ENCODE assay signal across 1 cellular context in the genomic region with DNA sequence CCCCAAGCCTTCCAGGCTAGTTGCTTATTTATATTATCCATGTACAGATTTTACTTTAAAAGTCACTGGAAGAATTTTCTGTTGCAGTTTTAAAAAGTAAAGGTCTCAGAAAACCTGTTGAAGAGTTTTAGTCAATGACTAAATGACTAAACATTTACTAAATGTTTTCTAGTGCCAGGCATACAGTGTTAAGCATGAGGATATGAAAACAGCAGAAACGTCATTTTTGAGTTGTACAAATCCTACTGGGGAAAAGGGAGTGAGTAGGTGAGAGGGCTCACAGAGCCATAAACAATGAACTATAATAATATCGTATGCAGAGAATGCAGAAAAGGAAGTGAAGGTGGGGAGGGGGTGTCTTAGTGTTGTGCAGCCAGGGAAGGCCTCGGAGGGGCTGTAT.
TF ChIP-seq lines count a peak whose summit lies in the region.

No MANE protein-coding gene starts in this region.

TF ChIP-seq in GM12878, 131 proteins besides CTCF, POLR2A, EP300 and RAD21:
- TF ChIP-seq GABPA (IDR thresholded peaks at IDR 0.05; ENCODE audit: low read depth) (no peak), MXI1 (IDR thresholded peaks at IDR 0.05; ENCODE audit: low read depth, low read length) (no peak), ELK1 (IDR thresholded peaks at IDR 0.05; ENCODE audit: low read depth, low read length) (no peak), ZZZ3 (IDR thresholded peaks at IDR 0.05; ENCODE audit: control insufficient read depth, insufficient read length, low read depth) (no peak), BHLHE40 (IDR thresholded peaks at IDR 0.05; ENCODE audit: borderline replicate concordance in 1 of 2, low read depth in 2 of 2, low read length in 1 of 2) (no peak), RBBP5 (conservative IDR thresholded peaks at IDR 0.05) (no peak), RAD51 (IDR thresholded peaks at IDR 0.05) (no peak), TCF12 (IDR thresholded peaks at IDR 0.05; ENCODE audit: low read depth, low read length) (no peak), SRF (IDR thresholded peaks at IDR 0.05; ENCODE audit: low read depth in 2 of 2, low read length in 2 of 2) (no peak), KDM1A (IDR thresholded peaks at IDR 0.05; ENCODE audit: borderline replicate concordance) (no peak), CUX1 (IDR thresholded peaks at IDR 0.05; ENCODE audit: insufficient replicate concordance, low read depth, low read length) (no peak), ZNF384 (IDR thresholded peaks at IDR 0.05; ENCODE audit: borderline replicate concordance, low read depth, low read length) (no peak), MEF2B (IDR thresholded peaks at IDR 0.05; ENCODE audit: partially characterized antibody, poor library complexity, severe bottlenecking) (no peak), SIN3A (IDR thresholded peaks at IDR 0.05; ENCODE audit: low read depth, low read length) (no peak), YY1 (IDR thresholded peaks at IDR 0.05; ENCODE audit: low read depth, low read length) (no peak), CHD1 (IDR thresholded peaks at IDR 0.05; ENCODE audit: low read depth, low read length) (no peak)
- TF ChIP-seq, protein P1, sequence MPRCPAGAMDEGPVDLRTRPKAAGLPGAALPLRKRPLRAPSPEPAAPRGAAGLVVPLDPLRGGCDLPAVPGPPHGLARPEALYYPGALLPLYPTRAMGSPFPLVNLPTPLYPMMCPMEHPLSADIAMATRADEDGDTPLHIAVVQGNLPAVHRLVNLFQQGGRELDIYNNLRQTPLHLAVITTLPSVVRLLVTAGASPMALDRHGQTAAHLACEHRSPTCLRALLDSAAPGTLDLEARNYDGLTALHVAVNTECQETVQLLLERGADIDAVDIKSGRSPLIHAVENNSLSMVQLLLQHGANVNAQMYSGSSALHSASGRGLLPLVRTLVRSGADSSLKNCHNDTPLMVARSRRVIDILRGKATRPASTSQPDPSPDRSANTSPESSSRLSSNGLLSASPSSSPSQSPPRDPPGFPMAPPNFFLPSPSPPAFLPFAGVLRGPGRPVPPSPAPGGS (IDR thresholded peaks at IDR 0.05; ENCODE audit: borderline replicate concordance, insufficient read depth, low read depth, low read length, poor library complexity, severe bottlenecking), result no peak
- TF ChIP-seq, protein P2, sequence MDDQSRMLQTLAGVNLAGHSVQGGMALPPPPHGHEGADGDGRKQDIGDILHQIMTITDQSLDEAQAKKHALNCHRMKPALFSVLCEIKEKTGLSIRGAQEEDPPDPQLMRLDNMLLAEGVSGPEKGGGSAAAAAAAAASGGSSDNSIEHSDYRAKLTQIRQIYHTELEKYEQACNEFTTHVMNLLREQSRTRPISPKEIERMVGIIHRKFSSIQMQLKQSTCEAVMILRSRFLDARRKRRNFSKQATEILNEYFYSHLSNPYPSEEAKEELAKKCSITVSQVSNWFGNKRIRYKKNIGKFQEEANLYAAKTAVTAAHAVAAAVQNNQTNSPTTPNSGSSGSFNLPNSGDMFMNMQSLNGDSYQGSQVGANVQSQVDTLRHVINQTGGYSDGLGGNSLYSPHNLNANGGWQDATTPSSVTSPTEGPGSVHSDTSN (IDR thresholded peaks at IDR 0.05; ENCODE audit: insufficient replicate concordance, low read depth, low read length), result no peak
